ENCODE assay signal across 19 cellular contexts in the genomic region with DNA sequence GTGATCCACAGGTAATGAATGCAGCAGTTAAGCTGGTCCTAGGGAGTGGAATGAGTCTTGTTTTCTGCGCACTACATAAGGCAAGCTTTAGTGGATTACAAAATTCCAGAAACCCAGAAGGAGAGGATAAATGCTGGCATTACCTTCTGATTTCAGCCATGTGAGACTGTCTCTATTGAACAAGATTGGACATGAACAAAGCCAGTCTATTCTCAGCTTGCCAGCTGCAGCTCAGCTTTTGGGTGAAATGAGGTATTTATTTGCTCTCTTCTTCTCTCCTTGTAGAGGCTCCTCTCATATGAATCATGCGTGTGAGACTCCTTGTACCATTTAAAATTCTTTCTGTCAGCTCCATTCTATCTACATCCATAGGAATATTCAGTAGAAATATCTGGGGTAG.
DNase-seq lines count a peak whose midpoint lies in the region; FAIRE-seq and TF ChIP-seq lines count a peak whose summit lies in the region.
"Had no signal": no experiment of that assay in that cellular context is flagged by ENCODE, and none has a peak within 500 bp of the region (broad histone marks: within the 10 kb centered on the region; RNA-seq: fewer than 3 reads in every experiment).

No MANE protein-coding gene starts in this region.

- no peaks in the 10 kb centered on the region for H3K9me3 ChIP-seq in testis
- no peaks in the 10 kb centered on the region for H3K9me3 ChIP-seq in endodermal cell (ENCODE audit: control insufficient read depth, low read length)
- H3K9me3 ChIP-seq: BLaER1, HAP-1 had no signal

- TF ChIP-seq CTCF in bronchial epithelial cell (IDR thresholded peaks at IDR 0.05; ENCODE audit: insufficient read depth, low read length, severe bottlenecking), result no peak
- no peak for TF ChIP-seq CTCF in mesothelial cell of epicardium (IDR thresholded peaks at IDR 0.05; ENCODE audit: unreplicated experiment)
- no peak for TF ChIP-seq CTCF in testis (IDR thresholded peaks at IDR 0.05)
- TF ChIP-seq CTCF in endodermal cell (conservative IDR thresholded peaks at IDR 0.05), result no peak

- H3K27ac ChIP-seq in testis (no peak overlapping the region), endodermal cell (ENCODE audit: low read depth, low read length) (no peak overlapping the region)
- H3K27ac ChIP-seq: 22Rv1, BLaER1, PC-9 had no signal

- intact Hi-C loops in testis (cut with DNase I; ENCODE audit: low total_unique reads), result no loop called here

- H3K36me3 ChIP-seq in bronchial epithelial cell (ENCODE audit: control insufficient read depth, insufficient read depth, low read length) (no peaks in the 10 kb centered on the region), testis (ENCODE audit: low read depth, missing control alignments) (no peaks in the 10 kb centered on the region), endodermal cell (ENCODE audit: control insufficient read depth, insufficient read depth, low read length) (no peaks in the 10 kb centered on the region)
- H3K36me3 ChIP-seq: BLaER1, HAP-1 had no signal

- H3K4me3 Mint-ChIP-seq in mesothelial cell of epicardium (no peak overlapping the region), endodermal cell (no peak overlapping the region)
- H3K4me3 Mint-ChIP-seq: CD8-positive, alpha-beta T cell had no signal

- H3K36me3 Mint-ChIP-seq in mesothelial cell of epicardium, result no peaks in the 10 kb centered on the region
- H3K36me3 Mint-ChIP-seq in endodermal cell (ENCODE audit: low read depth), result no peaks in the 10 kb centered on the region
- H3K36me3 Mint-ChIP-seq: CD8-positive, alpha-beta T cell had no signal

- no peaks in the 10 kb centered on the region for H3K27me3 Mint-ChIP-seq in mesothelial cell of epicardium (ENCODE audit: low read depth)
- H3K27me3 Mint-ChIP-seq in endodermal cell (ENCODE audit: insufficient read depth), result no peaks in the 10 kb centered on the region

- H3K27ac Mint-ChIP-seq in mesothelial cell of epicardium (peak overlapping the region; percentile 28), endodermal cell (no peak overlapping the region)
- H3K27ac Mint-ChIP-seq: CD8-positive, alpha-beta T cell had no signal

- H3K4me3 ChIP-seq in bronchial epithelial cell (ENCODE audit: low read depth, low read length), result no peak overlapping the region
- H3K4me3 ChIP-seq in testis, result no peak overlapping the region
- H3K4me3 ChIP-seq in endodermal cell (ENCODE audit: low read length), result no peak overlapping the region
- H3K4me3 ChIP-seq: BLaER1, GM12878, HAP-1, PC-9 had no signal

- no peaks in the 10 kb centered on the region for H3K9me3 Mint-ChIP-seq in mesothelial cell of epicardium
- H3K9me3 Mint-ChIP-seq in endodermal cell, result no peaks in the 10 kb centered on the region

- H3K27me3 ChIP-seq in bronchial epithelial cell (ENCODE audit: control insufficient read depth, insufficient read depth, low read length) (no peaks in the 10 kb centered on the region), testis (no peaks in the 10 kb centered on the region), endodermal cell (ENCODE audit: control insufficient read depth, insufficient read depth, low read length, poor library complexity, severe bottlenecking) (no peaks in the 10 kb centered on the region)
- H3K27me3 ChIP-seq: BLaER1 had no signal

- whole genome bisulfite sequencing in testis, 2 donors, result 83 to 86% methylated on average over 2 of the region's 2 CpGs
- WGBS in endodermal cell (ENCODE audit: insufficient coverage in 1 of 2, insufficient read length in 1 of 2), 2 experiments, result 96 to 100% methylated on average over 1 to 2 of the region's 2 CpGs

- TF ChIP-seq POLR2A in testis (IDR thresholded peaks at IDR 0.05), result no peak

- FAIRE-seq in bronchial epithelial cell (lab: Jason Lieb, UNC), result no peak
- FAIRE-seq: GM12878 had no signal

- peaks cover 31% of the 10 kb centered on the region for H3K4me1 Mint-ChIP-seq in mesothelial cell of epicardium
- H3K4me1 Mint-ChIP-seq in endodermal cell, result peaks cover 2% of the 10 kb centered on the region

- no peaks in the 10 kb centered on the region for H3K4me1 ChIP-seq in testis
- H3K4me1 ChIP-seq in endodermal cell (ENCODE audit: control insufficient read depth, insufficient read depth, low read length), result no peaks in the 10 kb centered on the region
- H3K4me1 ChIP-seq: BLaER1, HAP-1 had no signal

- no peak overlapping the region for H3K9ac ChIP-seq in endodermal cell (ENCODE audit: extremely low read depth, low read length, poor library complexity, severe bottlenecking)
- H3K9ac ChIP-seq: BLaER1 had no signal

- peak; percentile 29 for DNase-seq in DMS79 treated with DMSO at 0.1 percent for 48 hours (lab: John Stamatoyannopoulos, UW)
- no peak for DNase-seq in DMS79 (lab: John Stamatoyannopoulos, UW)
- DNase-seq in bronchial epithelial cell (ENCODE audit: low read depth), result peak; percentile 22
- DNase-seq in mesothelial cell of epicardium (ENCODE audit: low spot score in 2 of 2, unreplicated experiment in 2 of 2), result no peak
- DNase-seq in superior temporal gyrus (ENCODE audit: extremely low spot score), result peak; percentile 84
- DNase-seq in activated T-cell treated with anti-CD3 and anti-CD28 coated beads, Interleukin-2, amount 50 U/mL, for 48 hours, result no peak
- no peak for DNase-seq in testis
- no peak for DNase-seq in endodermal cell
- DNase-seq: CD8-positive, alpha-beta T cell; DND-41; NCI-H1436; NCI-H2081 treated with DMSO at 0.1 percent for 48 hours; NCI-H446 treated with DMSO at 0.1 percent for 48 hours; NCI-H748 treated with DMSO at 0.1 percent for 48 hours; PC-9 had no signal

Comparison
In these comparisons a context has a peak if more than half of its experiments do, and no peak if none do; other contexts are left out.
1. DNase-seq: peak in DMS79 treated with DMSO at 0.1 percent for 48 hours (single experiment), bronchial epithelial cell (single experiment) and superior temporal gyrus (single experiment); none in DMS79 (single experiment), mesothelial cell of epicardium (0 of 2), activated T-cell treated with anti-CD3 and anti-CD28 coated beads, Interleukin-2, amount 50 U/mL, for 48 hours (0 of 2), testis (single experiment) and endodermal cell (single experiment).